17 cellular contexts compared by ENCODE assay signal in the genomic region with DNA sequence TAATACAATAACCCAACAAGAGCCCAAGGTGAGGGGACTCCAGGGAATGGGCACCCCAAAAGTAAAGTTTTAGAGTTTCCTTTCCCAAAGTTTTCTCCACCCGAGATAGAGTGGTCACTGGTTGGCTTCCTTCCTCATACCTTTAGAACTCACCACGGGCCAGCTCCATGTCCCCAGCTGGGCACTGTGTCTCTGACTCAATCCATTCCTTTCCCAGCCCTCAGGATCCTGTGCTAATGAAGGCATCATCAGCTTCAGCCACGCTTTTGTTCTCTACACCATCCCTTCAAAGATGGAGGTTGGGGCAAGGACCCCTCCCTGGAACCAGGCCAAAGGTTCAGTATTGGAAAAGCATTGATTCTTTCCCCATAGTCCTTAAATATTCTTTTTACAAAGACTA. TPM values are rescaled to one million over a fixed set of nuclear protein-coding genes. Genes with fewer than 3 reads are reported as not detected.
DNase-seq lines count a peak whose midpoint lies in the region; ATAC-seq and TF ChIP-seq lines count a peak whose summit lies in the region.
"Had no signal": no experiment of that assay in that cellular context is flagged by ENCODE, and none has a peak within 500 bp of the region (broad histone marks: within the 10 kb centered on the region; RNA-seq: fewer than 3 reads in every experiment).

No MANE protein-coding gene starts in this region.

- H3K4me3 ChIP-seq in ascending aorta: no peak overlapping the region
- peak overlapping the region; percentile 37 for H3K4me3 ChIP-seq in thoracic aorta
- H3K4me3 ChIP-seq: GM23338 had no signal

- no peaks in the 10 kb centered on the region for H3K36me3 Mint-ChIP-seq in HFFc6 (ENCODE audit: low read depth)

- no peak overlapping the region for H3K27ac Mint-ChIP-seq in HFFc6
- H3K27ac Mint-ChIP-seq: CD4-positive, alpha-beta T cell; GM23338; IgD-negative memory B cell had no signal

- H3K4me1 ChIP-seq in ascending aorta: peaks cover 20 to 38% of the 10 kb centered on the region in 2 donors
- peaks cover 25 to 58% of the 10 kb centered on the region in 2 donors for H3K4me1 ChIP-seq in thoracic aorta (ENCODE audit: control insufficient read depth in 1 of 2, low read depth in 2 of 2)
- H3K4me1 ChIP-seq: BE2C, Caco-2 had no signal

- TF ChIP-seq CTCF in C4-2B (conservative IDR thresholded peaks at IDR 0.05) (no peak), ascending aorta (IDR thresholded peaks at IDR 0.05) (no peak), thoracic aorta (IDR thresholded peaks at IDR 0.05) (no peak), HFFc6 (IDR thresholded peaks at IDR 0.05) (no peak)

- no peaks in the 10 kb centered on the region for H3K36me3 ChIP-seq in ascending aorta
- no peaks in the 10 kb centered on the region for H3K36me3 ChIP-seq in thoracic aorta
- H3K36me3 ChIP-seq: BE2C had no signal

- no peaks in the 10 kb centered on the region for H3K9me3 Mint-ChIP-seq in HFFc6
- H3K9me3 Mint-ChIP-seq: CD4-positive, alpha-beta T cell; GM23338 had no signal

- peaks cover 26% of the 10 kb centered on the region for H3K27me3 Mint-ChIP-seq in HFFc6 (ENCODE audit: insufficient read depth)

- no peak overlapping the region for H3K4me3 Mint-ChIP-seq in HFFc6
- H3K4me3 Mint-ChIP-seq: CD4-positive, alpha-beta T cell; GM23338; IgD-negative memory B cell had no signal

- intact Hi-C loops in ascending aorta (cut with DNase I): loop anchor here (5.0 kb wide), 2 partner anchors 341 to 396 kb away; a partner anchor contains a TSS

- DNase-seq in ascending aorta (ENCODE audit: low spot score in 2 of 2) (no peak), islet precursor cell (peak; percentile 13), thoracic aorta (ENCODE audit: low spot score) (no peak), HFFc6 (no peak), NCI-H128 (lab: John Stamatoyannopoulos, UW; ENCODE audit: unreplicated experiment) (no peak)
- DNase-seq: ACHN; BE2C; C1 segment of cervical spinal cord; Caco-2; CD4-positive, alpha-beta T cell; DMS79; GDM1; HCEC 1CT had no signal

- H3K27ac ChIP-seq in C4-2B (peak overlapping the region; percentile 23; the same call in 1 of the 2 replicates), ascending aorta (peak overlapping the region; percentile 61 to 85), thoracic aorta (peak overlapping the region; percentile 74 to 84)

- H3K27me3 ChIP-seq in ascending aorta: no peaks in the 10 kb centered on the region
- H3K27me3 ChIP-seq in thoracic aorta (replicated peaks; ENCODE audit: insufficient read depth): no peaks in the 10 kb centered on the region
- H3K27me3 ChIP-seq: BE2C had no signal

- no peaks in the 10 kb centered on the region for H3K4me1 Mint-ChIP-seq in HFFc6 (ENCODE audit: low read depth)
- H3K4me1 Mint-ChIP-seq: GM23338 had no signal

- ATAC-seq in thoracic aorta (ENCODE audit: insufficient number of reproducible peaks, low FRiP score, low read depth): no peak
- ATAC-seq in GM21423 (IDR thresholded peaks at IDR 0.05; ENCODE audit: unreplicated experiment): no peak
- ATAC-seq: GM23338 had no signal

- H3K9me3 ChIP-seq in ascending aorta (no peaks in the 10 kb centered on the region), thoracic aorta (no peaks in the 10 kb centered on the region)
- H3K9me3 ChIP-seq: BE2C, Caco-2 had no signal

RNA-seq across cellular contexts. Expression of a gene that starts 59.8 kb away (rescaled TPM):
- 28.4 TPM for total RNA-seq in ascending aorta
- total RNA-seq in thoracic aorta: 10 to 100 TPM; 21.5 to 27.7 TPM
- 1 to 10 TPM in 5 of 6 experiments, under 1 TPM in 1; 0.94 to 2.9 (median 1.5) TPM for total RNA-seq in HFFc6 (2021; fragmentation: NEBNext Ultra II Directional; extraction: Animal tissue kit (Norgen Biotek cat#: 25700))

Comparison
In these comparisons a context has a peak if more than half of its experiments do, and no peak if none do; other contexts are left out.
1. H3K27ac ChIP-seq: peak in every context shown above with its lines; median percentile 79 in thoracic aorta; 73 in ascending aorta; 23 in C4-2B.